In genomic region chr2:162839419-162839818, GRCh38 we compare ENCODE assay signal across 11 cellular contexts. TPM values are rescaled to one million over a fixed set of nuclear protein-coding genes. Genes with fewer than 3 reads are reported as not detected.
A peak's percentile ranks its signal among the peaks of the same experiment; 100 is the strongest.
DNase-seq lines count a peak whose midpoint lies in the region; ATAC-seq and TF ChIP-seq lines count a peak whose summit lies in the region.
"Had no signal": no experiment of that assay in that cellular context is flagged by ENCODE, and none has a peak within 500 bp of the region (broad histone marks: within the 10 kb centered on the region; RNA-seq: fewer than 3 reads in every experiment).

No MANE protein-coding gene starts in this region.

- H3K23ac ChIP-seq in neuronal stem cell (ENCODE audit: low read depth, low read length, poor library complexity), result no peak overlapping the region

- no peak overlapping the region for H3K18ac ChIP-seq in neuronal stem cell (ENCODE audit: low read length)

- H3K4me3 ChIP-seq in brain microvascular endothelial cell (ENCODE audit: low read depth, low read length), result peak overlapping the region; percentile 6
- peak overlapping the region; percentile 54 to 83 for H3K4me3 ChIP-seq in neuronal stem cell (ENCODE audit: low read length in 2 of 2)

- ATAC-seq in HG03469 (IDR thresholded peaks at IDR 0.05; ENCODE audit: unreplicated experiment) (no peak), GM21825 (IDR thresholded peaks at IDR 0.05; ENCODE audit: unreplicated experiment) (no peak), HG03175 (IDR thresholded peaks at IDR 0.05; ENCODE audit: unreplicated experiment) (no peak)

- no peak overlapping the region for H3K27ac ChIP-seq in brain microvascular endothelial cell
- no peak overlapping the region for H3K27ac ChIP-seq in neuronal stem cell (replicated peaks; ENCODE audit: low read length)

- no peak for TF ChIP-seq POLR2A in erythroblast (IDR thresholded peaks at IDR 0.05; ENCODE audit: low read length)

- no peak overlapping the region for H3K14ac ChIP-seq in neuronal stem cell (ENCODE audit: low read length)

- no peak overlapping the region for H2BK15ac ChIP-seq in neuronal stem cell (ENCODE audit: low read length)

- no peak overlapping the region for H2BK120ac ChIP-seq in neuronal stem cell (ENCODE audit: low read depth, low read length)

- H2AFZ ChIP-seq in neuronal stem cell (ENCODE audit: low read length), result peak overlapping the region; percentile 88

- WGBS in neuronal stem cell (ENCODE audit: extremely low coverage in 2 of 2, insufficient read length in 2 of 2, insufficient replicate concordance in 1 of 2), 2 donors, result no CpG with 5 or more reads among the region's 19 CpGs

- H2AK5ac ChIP-seq in neuronal stem cell (ENCODE audit: low read depth, low read length), result no peak overlapping the region

- H3K27me3 ChIP-seq in brain microvascular endothelial cell (replicated peaks), result peaks cover 11% of the 10 kb centered on the region
- H3K27me3 ChIP-seq in neuronal stem cell (ENCODE audit: control insufficient read depth in 3 of 3, insufficient read depth in 3 of 3, low read depth in 1 of 3, low read length in 3 of 3), result peaks cover 0 to 11% (median 0%) of the 10 kb centered on the region in 3 experiments

- H4K8ac ChIP-seq in neuronal stem cell (ENCODE audit: low read depth, low read length), result no peak overlapping the region

- TF ChIP-seq CTCF in brain microvascular endothelial cell (IDR thresholded peaks at IDR 0.05; ENCODE audit: low read depth, low read length, missing control alignments), result no peak

- H3K79me1 ChIP-seq in neuronal stem cell (ENCODE audit: low read depth, low read length), result no peaks in the 10 kb centered on the region

- no peak overlapping the region for H2BK12ac ChIP-seq in neuronal stem cell (ENCODE audit: low read length)

- H4K91ac ChIP-seq in neuronal stem cell (ENCODE audit: low read depth, low read length, poor library complexity), result no peak overlapping the region

- H2BK5ac ChIP-seq in neuronal stem cell (ENCODE audit: low read length), result no peak overlapping the region

- no peak overlapping the region for H3K9ac ChIP-seq in neuronal stem cell (ENCODE audit: low read depth, low read length, poor library complexity)

- DNase-seq in Daoy (ENCODE audit: low read depth) (peak; percentile 2), NCI-H2171 treated with DMSO at 0.1 percent for 48 hours (lab: John Stamatoyannopoulos, UW) (peak; percentile 95), brain microvascular endothelial cell (no peak), neuronal stem cell (ENCODE audit: low spot score) (no peak), erythroblast (lab: John Stamatoyannopoulos, UW) (no peak)
- DNase-seq: DND-41; effector memory CD4-positive, alpha-beta T cell; T-helper 1 cell had no signal

- H3K4me2 ChIP-seq in neuronal stem cell (ENCODE audit: insufficient read depth, low read length, poor library complexity, severe bottlenecking), result peak overlapping the region; percentile 95

- H3K9me3 ChIP-seq in neuronal stem cell (replicated peaks in 1 of 2; ENCODE audit: control insufficient read depth in 2 of 2, insufficient read depth in 1 of 2, low read depth in 1 of 2, low read length in 2 of 2), result no peaks in the 10 kb centered on the region

- in situ Hi-C loops in brain microvascular endothelial cell (cut with HindIII; ENCODE audit: low pct_ligation_motif_present, low sequenced_read_pairs), result no loop called here

- H3K36me3 ChIP-seq in brain microvascular endothelial cell (replicated peaks) (no peaks in the 10 kb centered on the region), neuronal stem cell (replicated peaks in 1 of 2; ENCODE audit: control insufficient read depth in 2 of 2, insufficient read depth in 2 of 2, low read length in 2 of 2) (no peaks in the 10 kb centered on the region)

- no peak overlapping the region for H3K4ac ChIP-seq in neuronal stem cell (ENCODE audit: low read length)

- H3K4me1 ChIP-seq in neuronal stem cell (ENCODE audit: control insufficient read depth in 2 of 2, insufficient read depth in 1 of 2, low read depth in 1 of 2, low read length in 2 of 2), result peaks cover 2 to 15% of the 10 kb centered on the region in 2 donors

RNA-seq across cellular contexts. Expression of gene KCNH7, which starts 0.9 kb away (rescaled TPM):
- not detected in 2 replicates for total RNA-seq in Daoy (2014; rRNA removed; shearing (Covaris generic))
- 1.9 TPM for polyA plus RNA-seq in neuronal stem cell (2013, experiment 1 of 2)
- polyA plus RNA-seq in neuronal stem cell (2013, experiment 2 of 2), result 1.9 TPM

Comparison
In these comparisons a context has a peak if more than half of its experiments do, and no peak if none do; other contexts are left out.
1. DNase-seq: peak in Daoy (single experiment) and NCI-H2171 treated with DMSO at 0.1 percent for 48 hours (single experiment); none in brain microvascular endothelial cell (single experiment), neuronal stem cell (single experiment) and erythroblast (0 of 2).